Comparison of ENCODE assay signal across 8 cellular contexts in the genomic region with DNA sequence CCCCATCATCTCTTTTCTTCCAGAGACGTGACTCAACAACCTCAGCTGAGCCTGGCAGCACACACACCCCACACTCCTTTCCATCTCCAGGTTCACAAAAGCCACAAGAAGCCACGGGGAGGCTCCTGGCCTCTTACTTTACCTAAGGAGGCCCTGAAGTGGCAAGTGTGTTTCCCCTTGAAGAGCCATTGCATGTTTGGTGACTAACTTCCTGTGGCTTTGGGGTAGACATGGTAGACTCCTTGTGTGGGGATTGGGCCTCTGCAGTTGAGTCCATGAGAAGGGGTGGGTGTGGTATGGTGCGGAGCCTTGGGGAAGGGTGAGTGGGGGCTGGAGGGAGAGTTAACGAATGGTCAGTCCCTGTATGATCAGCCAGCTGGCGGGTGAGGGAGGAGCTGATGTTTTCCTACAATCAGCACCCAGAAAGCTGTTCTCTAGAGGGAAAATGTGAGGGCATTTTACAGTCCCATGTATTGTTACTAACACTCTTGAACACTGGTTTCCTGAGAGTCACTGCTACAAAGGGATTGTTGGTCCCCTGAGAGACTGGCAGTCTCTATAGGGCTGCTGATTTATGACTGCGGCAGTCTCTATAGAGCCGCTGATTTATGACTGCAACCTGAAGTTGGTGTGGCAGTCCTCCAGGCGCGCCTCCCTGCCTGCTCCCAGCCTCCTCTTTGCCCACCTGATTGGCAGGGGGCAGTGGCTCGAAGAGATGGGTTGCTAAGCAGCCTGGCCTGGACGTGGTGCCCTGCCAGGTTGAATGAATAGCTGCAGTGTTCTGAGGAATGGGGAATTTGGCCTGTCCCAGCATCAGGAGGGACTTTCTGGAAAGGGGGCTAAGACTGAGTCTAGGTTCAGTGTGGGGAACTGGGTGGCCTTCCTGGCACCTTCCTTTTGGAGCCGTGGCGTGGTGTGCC. TPM values are rescaled to one million over a fixed set of nuclear protein-coding genes. Genes with fewer than 3 reads are reported as not detected.
A peak's percentile ranks its signal among the peaks of the same experiment; 100 is the strongest.
DNase-seq lines count a peak whose midpoint lies in the region; ATAC-seq and TF ChIP-seq lines count a peak whose summit lies in the region.

No MANE protein-coding gene starts in this region.

- H3K4me1 Mint-ChIP-seq in natural killer cell, result peaks cover 48 to 52% of the 10 kb centered on the region in 2 donors

- H3K27ac Mint-ChIP-seq in natural killer cell, result peak overlapping the region; percentile 31 to 79

- peak overlapping the region; percentile 31 for H3K4me3 Mint-ChIP-seq in natural killer cell

- intact Hi-C loops in natural killer cell (cut with micrococcal nuclease), result no loop called here

- DNase-seq in stimulated activated CD4-positive, alpha-beta T cell treated with anti-CD3 and anti-CD28 coated beads, Interleukin-15, amount 100 ng/mL, for 48 hours (ENCODE audit: low read depth in 2 of 2), result peak; percentile 45 to 48
- DNase-seq in stimulated activated CD4-positive, alpha-beta T cell treated with anti-CD3 and anti-CD28 coated beads, Interleukin-12 subunit alpha, Interleukin-12 subunit beta, amount 100 ng/mL, for 4 hours, result no peak
- DNase-seq in astrocyte of the spinal cord (ENCODE audit: low read depth, low spot score) (peak; percentile 90), natural killer cell (no peak), NCI-H510A (lab: John Stamatoyannopoulos, UW) (no peak)

- ATAC-seq in natural killer cell (peak in 2 of 3 donors; percentile 19 to 20), GM18505 (IDR thresholded peaks at IDR 0.05; ENCODE audit: unreplicated experiment) (no peak), HG03097 (IDR thresholded peaks at IDR 0.05; ENCODE audit: low FRiP score, unreplicated experiment) (no peak), HG03139 (IDR thresholded peaks at IDR 0.05; ENCODE audit: unreplicated experiment) (no peak)

- H3K36me3 Mint-ChIP-seq in natural killer cell, result no peaks in the 10 kb centered on the region

- TF ChIP-seq POLR2A in GM18505 (IDR thresholded peaks at IDR 0.05; ENCODE audit: borderline replicate concordance, extremely low read depth, insufficient read depth, insufficient read length), result no peak

- TF ChIP-seq CTCF in astrocyte of the spinal cord (IDR thresholded peaks at IDR 0.05; ENCODE audit: low read depth, low read length), result no peak
- no peak for TF ChIP-seq CTCF in natural killer cell (IDR thresholded peaks at IDR 0.05)

- H3K9me3 Mint-ChIP-seq in natural killer cell, result no peaks in the 10 kb centered on the region

- H3K27me3 Mint-ChIP-seq in natural killer cell (ENCODE audit: low read depth in 2 of 2), result no peaks in the 10 kb centered on the region

- H3K4me3 ChIP-seq in astrocyte of the spinal cord (ENCODE audit: low read depth, low read length), result no peak overlapping the region

- in situ Hi-C loops in astrocyte of the spinal cord (cut with HindIII; ENCODE audit: low sequenced_read_pairs), result no loop called here

RNA-seq across cellular contexts. Expression of a gene that starts 24.5 kb away (rescaled TPM):
- total RNA-seq in natural killer cell, result 100 to 1,000 TPM; 234 to 246 (median 240) TPM

RNA-seq across cellular contexts. Expression of a gene that starts 24.7 kb away (rescaled TPM):
- total RNA-seq in natural killer cell, result 10 to 100 TPM; 33.4 to 39.1 (median 34.3) TPM

RNA-seq across cellular contexts. Expression of a gene that starts 29.6 kb away (rescaled TPM):
- 1 to 10 TPM in 1 of 3 donors, under 1 TPM in 2; 0.38 to 1.0 (median 0.68) TPM for total RNA-seq in natural killer cell

RNA-seq across cellular contexts. Expression of a gene that starts 58.4 kb away (rescaled TPM):
- 1 to 10 TPM in 2 of 3 donors, under 1 TPM in 1; 0.95 to 2.0 (median 1.5) TPM for total RNA-seq in natural killer cell

Comparison
In these comparisons a context has a peak if more than half of its experiments do, and no peak if none do; other contexts are left out.
1. DNase-seq: peak in stimulated activated CD4-positive, alpha-beta T cell treated with anti-CD3 and anti-CD28 coated beads, Interleukin-15, amount 100 ng/mL, for 48 hours (2 of 2) and astrocyte of the spinal cord (single experiment); none in stimulated activated CD4-positive, alpha-beta T cell treated with anti-CD3 and anti-CD28 coated beads, Interleukin-12 subunit alpha, Interleukin-12 subunit beta, amount 100 ng/mL, for 4 hours (single experiment), natural killer cell (single experiment) and NCI-H510A (single experiment).
2. ATAC-seq: peak in natural killer cell (2 of 3); none in GM18505 (single experiment), HG03097 (single experiment) and HG03139 (single experiment).